ENCODE assay signal across 29 cellular contexts in the genomic region with DNA sequence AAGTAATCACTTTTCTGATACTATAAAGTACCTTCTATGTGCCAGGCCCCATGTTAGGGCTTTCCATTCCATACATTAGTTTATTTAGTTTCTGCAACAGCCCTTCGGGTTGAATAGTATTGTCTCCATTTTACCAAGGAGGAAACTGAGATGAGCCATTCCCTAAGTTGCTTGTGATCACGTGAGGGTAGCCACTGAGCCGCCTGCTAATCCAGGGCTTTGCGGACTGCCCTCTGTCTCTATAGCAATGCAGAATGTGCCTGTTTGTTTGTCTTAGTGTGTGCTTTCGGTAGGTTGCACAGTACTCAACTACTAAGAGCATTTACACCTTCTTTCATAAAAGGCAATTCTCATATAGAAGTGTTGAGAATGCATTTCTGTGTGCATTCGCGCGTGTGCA.
"Had no signal": no experiment of that assay in that cellular context is flagged by ENCODE, and none has a peak within 500 bp of the region (broad histone marks: within the 10 kb centered on the region; RNA-seq: fewer than 3 reads in every experiment).

No MANE protein-coding gene starts in this region.

- H3K4me3 Mint-ChIP-seq: activated CD4-positive, alpha-beta memory T cell treated with anti-CD3 and anti-CD28 coated beads, Interleukin-2, amount 10 ng/mL, durations not matched to agents 7 days and 5 days; activated CD4-positive, alpha-beta T cell treated with anti-CD3 and anti-CD28 coated beads, Interleukin-2, amount 10 ng/mL, durations not matched to agents 7 days and 5 days; activated T-cell treated with anti-CD3 and anti-CD28 coated beads, Interleukin-2, amount 50 U/mL, for 24 hours; central memory CD8-positive, alpha-beta T cell; naive thymus-derived CD8-positive, alpha-beta T cell; T-helper 17 cell; WTC11 had no signal

- H3K36me3 ChIP-seq: breast epithelium, esophagus squamous epithelium, gastrocnemius medialis, tibial nerve had no signal

- H3K27ac ChIP-seq: breast epithelium, epithelial cell of prostate, esophagus squamous epithelium, gastrocnemius medialis, lower lobe of right lung, spleen, tibial nerve had no signal

- H3K9me3 Mint-ChIP-seq: activated CD4-positive, alpha-beta memory T cell treated with anti-CD3 and anti-CD28 coated beads, Interleukin-2, amount 10 ng/mL, durations not matched to agents 7 days and 5 days; activated CD4-positive, alpha-beta T cell treated with anti-CD3 and anti-CD28 coated beads, Interleukin-2, amount 10 ng/mL, durations not matched to agents 7 days and 5 days; activated T-cell treated with anti-CD3 and anti-CD28 coated beads, Interleukin-2, amount 50 U/mL, for 24 hours; central memory CD8-positive, alpha-beta T cell; WTC11 had no signal

- ATAC-seq: gastrocnemius medialis; left cardiac atrium; lower lobe of right lung; naive thymus-derived CD8-positive, alpha-beta T cell; right cardiac atrium; T-helper 17 cell; WTC11 had no signal

- H3K9me3 ChIP-seq: breast epithelium, esophagus squamous epithelium, gastrocnemius medialis, lower lobe of right lung, spleen, tibial nerve had no signal

- DNase-seq: activated CD4-positive, alpha-beta memory T cell treated with anti-CD3 and anti-CD28 coated beads, Interleukin-2, amount 10 ng/mL, durations not matched to agents 7 days and 5 days; activated CD4-positive, alpha-beta T cell treated with anti-CD3 and anti-CD28 coated beads for 1 hour; activated CD4-positive, alpha-beta T cell treated with anti-CD3 and anti-CD28 coated beads, Interleukin-2, amount 10 ng/mL, durations not matched to agents 7 days and 5 days; activated CD8-positive, alpha-beta memory T cell treated with anti-CD3 and anti-CD28 coated beads, Interleukin-2, amount 50 U/mL, for 48 hours; activated gamma-delta T cell; activated naive CD4-positive, alpha-beta T cell treated with anti-CD3 and anti-CD28 coated beads, Interleukin-2, amount 50 U/mL, for 16 hours; activated T-cell treated with anti-CD3 and anti-CD28 coated beads, Interleukin-2, amount 50 U/mL, for 24 hours; amygdala; dermis blood vessel endothelial cell; effector CD8-positive, alpha-beta T cell; esophagus squamous epithelium; gastrocnemius medialis; hippocampal formation; left cardiac atrium; lower lobe of right lung; mesenchymal stem cell; naive thymus-derived CD8-positive, alpha-beta T cell; posterior cingulate gyrus; right cardiac atrium; spleen; stimulated activated CD4-positive, alpha-beta T cell treated with anti-CD3 and anti-CD28 coated beads, Interleukin-2, amount 100 ng/mL, for 48 hours; stimulated activated naive CD4-positive, alpha-beta T cell treated with Interleukin-2 at 50 U/mL for 16 hours; T-helper 17 cell; T1000 had no signal

- H3K36me3 Mint-ChIP-seq: WTC11 had no signal

- H3K27ac Mint-ChIP-seq: activated CD4-positive, alpha-beta memory T cell treated with anti-CD3 and anti-CD28 coated beads, Interleukin-2, amount 10 ng/mL, durations not matched to agents 7 days and 5 days; activated CD4-positive, alpha-beta T cell treated with anti-CD3 and anti-CD28 coated beads, Interleukin-2, amount 10 ng/mL, durations not matched to agents 7 days and 5 days; activated T-cell treated with anti-CD3 and anti-CD28 coated beads, Interleukin-2, amount 50 U/mL, for 24 hours; naive thymus-derived CD8-positive, alpha-beta T cell; T-helper 17 cell; WTC11 had no signal

- H3K4me3 ChIP-seq: breast epithelium, esophagus squamous epithelium, gastrocnemius medialis, lower lobe of right lung, spleen, tibial nerve had no signal
